22 cellular contexts compared by ENCODE assay signal in genomic region chr4:55256787-55257186, GRCh38.
A peak's percentile ranks its signal among the peaks of the same experiment; 100 is the strongest.
DNase-seq lines count a peak whose midpoint lies in the region; ATAC-seq, FAIRE-seq and TF ChIP-seq lines count a peak whose summit lies in the region.
"Had no signal": no experiment of that assay in that cellular context is flagged by ENCODE, and none has a peak within 500 bp of the region (broad histone marks: within the 10 kb centered on the region; RNA-seq: fewer than 3 reads in every experiment).

No MANE protein-coding gene starts in this region.

- no peak overlapping the region for H4K91ac ChIP-seq in mesenchymal stem cell (ENCODE audit: low read length)

- H3K18ac ChIP-seq in mesenchymal stem cell (ENCODE audit: low read depth in 1 of 2, low read length in 2 of 2) = no peak overlapping the region

- H3K79me2 ChIP-seq in HepG2 (ENCODE audit: insufficient read depth, low read length) (no peaks in the 10 kb centered on the region), osteoblast (ENCODE audit: insufficient read depth, low read length) (no peaks in the 10 kb centered on the region)

- H3K27ac Mint-ChIP-seq in endodermal cell = no peak overlapping the region
- H3K27ac Mint-ChIP-seq: activated naive CD8-positive, alpha-beta T cell treated with anti-CD3 and anti-CD28 coated beads, Interleukin-2, amount 50 U/mL, for 24 hours had no signal

- H3K4ac ChIP-seq in mesenchymal stem cell (ENCODE audit: low read depth in 1 of 2, low read length in 2 of 2) = no peak overlapping the region

- no peaks in the 10 kb centered on the region for H3K36me3 Mint-ChIP-seq in endodermal cell (ENCODE audit: low read depth)

- H4K8ac ChIP-seq in mesenchymal stem cell (ENCODE audit: low read length) = no peak overlapping the region

- H3K4me1 ChIP-seq in right lobe of liver (no peaks in the 10 kb centered on the region), HepG2 (ENCODE audit: insufficient read depth, low read length) (no peaks in the 10 kb centered on the region), endodermal cell (ENCODE audit: control insufficient read depth, insufficient read depth, low read length) (peaks cover 10% of the 10 kb centered on the region), mesenchymal stem cell (ENCODE audit: control insufficient read depth, insufficient read depth, low read depth, low read length) (no peaks in the 10 kb centered on the region), osteoblast (ENCODE audit: insufficient read depth, low read length) (no peaks in the 10 kb centered on the region)
- H3K4me1 ChIP-seq: BE2C, prostate gland, testis had no signal

- peaks cover 43% of the 10 kb centered on the region for H3K4me1 Mint-ChIP-seq in endodermal cell
- H3K4me1 Mint-ChIP-seq: activated naive CD8-positive, alpha-beta T cell treated with anti-CD3 and anti-CD28 coated beads, Interleukin-2, amount 50 U/mL, for 24 hours had no signal

- no peak overlapping the region for H3K4me3 Mint-ChIP-seq in endodermal cell
- H3K4me3 Mint-ChIP-seq: activated naive CD8-positive, alpha-beta T cell treated with anti-CD3 and anti-CD28 coated beads, Interleukin-2, amount 50 U/mL, for 24 hours had no signal

- no peak for FAIRE-seq in HepG2 (lab: Jason Lieb, UNC)
- FAIRE-seq: HTR-8/SVneo, kidney had no signal

- H3K4me2 ChIP-seq in HepG2 (ENCODE audit: low read depth, low read length) (no peak overlapping the region), mesenchymal stem cell (ENCODE audit: low read length, poor library complexity, severe bottlenecking) (no peak overlapping the region), osteoblast (ENCODE audit: insufficient read depth, low read length) (no peak overlapping the region)

- H3K27me3 Mint-ChIP-seq in endodermal cell (ENCODE audit: insufficient read depth) = no peaks in the 10 kb centered on the region

- TF ChIP-seq CTCF in right lobe of liver (IDR thresholded peaks at IDR 0.05) (no peak), HepG2 (CRISPR knock-in tag; IDR thresholded peaks at IDR 0.05) (no peak), endodermal cell (conservative IDR thresholded peaks at IDR 0.05) (no peak), WERI-Rb-1 (IDR thresholded peaks at IDR 0.05; ENCODE audit: low read depth, low read length) (no peak), osteoblast (IDR thresholded peaks at IDR 0.05; ENCODE audit: extremely low read depth, low read depth, low read length) (no peak)

- H4K20me1 ChIP-seq in HepG2 (ENCODE audit: insufficient read depth, low read length) = no peaks in the 10 kb centered on the region
- no peaks in the 10 kb centered on the region for H4K20me1 ChIP-seq in osteoblast (ENCODE audit: insufficient read depth, low read length)

- no peak overlapping the region for H2BK120ac ChIP-seq in mesenchymal stem cell (ENCODE audit: low read depth, low read length)

- no peak overlapping the region for H2BK15ac ChIP-seq in mesenchymal stem cell (ENCODE audit: low read depth, poor library complexity, severe bottlenecking)

- DNase-seq in right lobe of liver = no peak
- DNase-seq in HepG2 (ENCODE audit: low spot score) = no peak
- DNase-seq in endodermal cell = peak; percentile 75
- DNase-seq in mesenchymal stem cell = peak; percentile 38
- DNase-seq in WERI-Rb-1 = no peak
- DNase-seq in HK-2 (ENCODE audit: unreplicated experiment) = no peak
- no peak for DNase-seq in osteoblast (ENCODE audit: insufficient read length, low spot score, missing footprints)
- DNase-seq: activated CD4-positive, alpha-beta T cell treated with anti-CD3 and anti-CD28 coated beads for 4 hours; activated gamma-delta T cell treated with Interleukin-2 at 50 U/mL for 16 hours; activated naive CD8-positive, alpha-beta T cell treated with anti-CD3 and anti-CD28 coated beads, Interleukin-2, amount 50 U/mL, for 24 hours; activated T-cell treated with anti-CD3 and anti-CD28 coated beads, Interleukin-2, amount 50 U/mL, for 1 hour; BE2C; DMS153; kidney; NCI-H2081; NCI-H2227 treated with DMSO at 0.1 percent for 48 hours; NCI-H69; stimulated activated naive CD8-positive, alpha-beta T cell treated with anti-CD3 and anti-CD28 coated beads, Interleukin-15, Interleukin-2, amounts not matched to agents 100 U/mL and 50 U/mL, for 24 hours; testis had no signal

- H3K14ac ChIP-seq in mesenchymal stem cell (ENCODE audit: low read length in 2 of 2) = no peak overlapping the region

- 0% methylated on average over 6 of the region's 6 CpGs for WGBS in right lobe of liver (ENCODE audit: insufficient coverage, low coverage, low lambda C conversion rate, missing lambda C conversion rate)
- 21% methylated on average over 4 of the region's 6 CpGs for WGBS in HepG2 (ENCODE audit: low lambda C conversion rate)
- WGBS in endodermal cell (ENCODE audit: insufficient coverage in 1 of 2, insufficient read length in 1 of 2), 2 experiments = 30 to 35% methylated on average over 6 of the region's 6 CpGs
- WGBS in mesenchymal stem cell = 5% methylated on average over 6 of the region's 6 CpGs

- no peak overlapping the region for H2BK5ac ChIP-seq in mesenchymal stem cell (ENCODE audit: low read depth, low read length, poor library complexity, severe bottlenecking)

- BruUV-seq in HepG2 (replicated peaks; lab: Mats Ljungman, UMichigan) = no TSS peak

- CTCF ChIA-PET in HepG2 (lab: Yijun Ruan, JAX; ENCODE audit: low intra/inter-chr PET ratio, low total read pairs) = no interaction called here

- no peaks in the 10 kb centered on the region for H3K79me1 ChIP-seq in mesenchymal stem cell (replicated peaks; ENCODE audit: low read length, poor library complexity, severe bottlenecking)

- no peaks in the 10 kb centered on the region for H3K9me3 Mint-ChIP-seq in endodermal cell
- H3K9me3 Mint-ChIP-seq: activated naive CD8-positive, alpha-beta T cell treated with anti-CD3 and anti-CD28 coated beads, Interleukin-2, amount 50 U/mL, for 24 hours had no signal

- in situ Hi-C loops in HepG2 (cut with HindIII; ENCODE audit: extremely low pct_ligation_motif_present, low pct_unique_long_range_greater_than_20kb) = no loop called here

- H2AFZ ChIP-seq in HepG2 (ENCODE audit: low read length) = no peak overlapping the region
- no peak overlapping the region for H2AFZ ChIP-seq in mesenchymal stem cell (ENCODE audit: low read depth, low read length)
- H2AFZ ChIP-seq in osteoblast (ENCODE audit: low read length) = no peak overlapping the region

- no peak overlapping the region for H2BK12ac ChIP-seq in mesenchymal stem cell (ENCODE audit: low read length in 2 of 2)

- H3K23ac ChIP-seq in mesenchymal stem cell (ENCODE audit: low read length in 2 of 2) = no peak overlapping the region

- H3K9ac ChIP-seq in HepG2 (ENCODE audit: insufficient read depth, low read depth, low read length) (no peak overlapping the region), endodermal cell (ENCODE audit: extremely low read depth, low read length, poor library complexity, severe bottlenecking) (no peak overlapping the region), mesenchymal stem cell (ENCODE audit: low read length) (no peak overlapping the region)

- ATAC-seq in right lobe of liver = peak in 3 of 4 donors; percentile 23 to 55 (median 28)
- ATAC-seq in HepG2 = no peak
- ATAC-seq in GM21360 (IDR thresholded peaks at IDR 0.05; ENCODE audit: unreplicated experiment) = no peak
- ATAC-seq: activated naive CD8-positive, alpha-beta T cell treated with anti-CD3 and anti-CD28 coated beads, Interleukin-2, amount 50 U/mL, for 24 hours; stimulated activated naive CD8-positive, alpha-beta T cell treated with anti-CD3 and anti-CD28 coated beads, Interleukin-15, Interleukin-2, amounts not matched to agents 100 U/mL and 50 U/mL, for 24 hours had no signal

- H3K27ac ChIP-seq in right lobe of liver (no peak overlapping the region), HepG2 (ENCODE audit: extremely low read length, insufficient read depth, low read length) (no peak overlapping the region), endodermal cell (ENCODE audit: low read depth, low read length) (no peak overlapping the region), mesenchymal stem cell (ENCODE audit: low read length, poor library complexity, severe bottlenecking) (no peak overlapping the region), WERI-Rb-1 (no peak overlapping the region), osteoblast (ENCODE audit: low read depth, low read length) (no peak overlapping the region)
- H3K27ac ChIP-seq: prostate gland, testis had no signal

- POLR2A ChIA-PET in HepG2 (lab: Yijun Ruan, JAX) = no interaction called here

- H2AK5ac ChIP-seq in mesenchymal stem cell (ENCODE audit: low read length, severe bottlenecking) = no peak overlapping the region

- H3K4me3 ChIP-seq in right lobe of liver = no peak overlapping the region
- no peak overlapping the region for H3K4me3 ChIP-seq in HepG2 (replicated peaks in 1 of 3; ENCODE audit: insufficient read depth in 1 of 3, low read depth in 2 of 3, low read length in 3 of 3)
- no peak overlapping the region for H3K4me3 ChIP-seq in endodermal cell (ENCODE audit: low read length)
- H3K4me3 ChIP-seq in mesenchymal stem cell (ENCODE audit: insufficient read depth in 1 of 2, low read depth in 1 of 2, low read length in 2 of 2) = no peak overlapping the region
- H3K4me3 ChIP-seq in WERI-Rb-1 (ENCODE audit: low read depth, low read length) = no peak overlapping the region
- H3K4me3 ChIP-seq in osteoblast (ENCODE audit: insufficient read depth, low read length) = no peak overlapping the region
- H3K4me3 ChIP-seq: prostate gland, testis had no signal

- H3K36me3 ChIP-seq in right lobe of liver = no peaks in the 10 kb centered on the region
- no peaks in the 10 kb centered on the region for H3K36me3 ChIP-seq in HepG2 (replicated peaks in 1 of 2; ENCODE audit: control insufficient read depth in 1 of 2, insufficient read depth in 2 of 2, low read length in 2 of 2)
- H3K36me3 ChIP-seq in endodermal cell (ENCODE audit: control insufficient read depth, insufficient read depth, low read length) = no peaks in the 10 kb centered on the region
- no peaks in the 10 kb centered on the region for H3K36me3 ChIP-seq in mesenchymal stem cell (ENCODE audit: control insufficient read depth in 1 of 2, insufficient read depth in 2 of 2, low read depth in 1 of 2, low read length in 2 of 2)
- H3K36me3 ChIP-seq in WERI-Rb-1 = no peaks in the 10 kb centered on the region
- H3K36me3 ChIP-seq in osteoblast (ENCODE audit: insufficient read depth, low read length) = no peaks in the 10 kb centered on the region
- H3K36me3 ChIP-seq: BE2C, prostate gland had no signal

- H3K9me3 ChIP-seq in right lobe of liver (no peaks in the 10 kb centered on the region), HepG2 (ENCODE audit: low read length) (no peaks in the 10 kb centered on the region), endodermal cell (ENCODE audit: control insufficient read depth, low read length) (no peaks in the 10 kb centered on the region), mesenchymal stem cell (ENCODE audit: control insufficient read depth, low read length) (no peaks in the 10 kb centered on the region), WERI-Rb-1 (ENCODE audit: severe bottlenecking) (no peaks in the 10 kb centered on the region), osteoblast (ENCODE audit: low read depth, low read length) (no peaks in the 10 kb centered on the region)
- H3K9me3 ChIP-seq: BE2C, prostate gland, testis had no signal

- TF ChIP-seq POLR2A in right lobe of liver (IDR thresholded peaks at IDR 0.05) (no peak), HepG2 (IDR thresholded peaks at IDR 0.05; ENCODE audit: insufficient read depth in 1 of 2, low read depth in 2 of 2, low read length in 2 of 2) (no peak)

- intact Hi-C loops in right lobe of liver (cut with DNase I) (no loop called here), HepG2 (cut with micrococcal nuclease; ENCODE audit: unreplicated experiment) (no loop called here)

- H3K27me3 ChIP-seq in right lobe of liver (no peaks in the 10 kb centered on the region), HepG2 (ENCODE audit: control insufficient read depth in 1 of 2, insufficient read depth in 2 of 2, low read length in 2 of 2) (no peaks in the 10 kb centered on the region), endodermal cell (ENCODE audit: control insufficient read depth, insufficient read depth, low read length, poor library complexity, severe bottlenecking) (no peaks in the 10 kb centered on the region), mesenchymal stem cell (ENCODE audit: control insufficient read depth in 1 of 2, insufficient read depth in 1 of 2, low read length in 2 of 2) (no peaks in the 10 kb centered on the region), WERI-Rb-1 (ENCODE audit: insufficient read depth, low read depth, severe bottlenecking) (peaks cover 19% of the 10 kb centered on the region), osteoblast (ENCODE audit: insufficient read depth, low read length) (peaks cover 2% of the 10 kb centered on the region)

- no peak for TF ChIP-seq EP300 in HepG2 (IDR thresholded peaks at IDR 0.05; ENCODE audit: low read depth in 2 of 2, low read length in 2 of 2)
- TF ChIP-seq EP300 in HepG2 (CRISPR knock-in tag; IDR thresholded peaks at IDR 0.05; ENCODE audit: borderline replicate concordance) = no peak

- no peak for TF ChIP-seq RAD21 in HepG2 (CRISPR knock-in tag; IDR thresholded peaks at IDR 0.05)

Comparison
In these comparisons a context has a peak if more than half of its experiments do, and no peak if none do; other contexts are left out.
1. ATAC-seq: peak in right lobe of liver (3 of 4); none in HepG2 (single experiment) and GM21360 (single experiment).
2. DNase-seq: peak in endodermal cell (single experiment) and mesenchymal stem cell (single experiment); none in right lobe of liver (0 of 3), HepG2 (single experiment), WERI-Rb-1 (single experiment), HK-2 (single experiment) and osteoblast (single experiment).